Comparison of ENCODE assay signal across 20 cellular contexts in genomic region chr1:108856994-108857393, GRCh38. TPM values are rescaled to one million over a fixed set of nuclear protein-coding genes. Genes with fewer than 3 reads are reported as not detected.
A peak's percentile ranks its signal among the peaks of the same experiment; 100 is the strongest.
DNase-seq lines count a peak whose midpoint lies in the region; ATAC-seq, FAIRE-seq and TF ChIP-seq lines count a peak whose summit lies in the region.
"Had no signal": no experiment of that assay in that cellular context is flagged by ENCODE, and none has a peak within 500 bp of the region (broad histone marks: within the 10 kb centered on the region; RNA-seq: fewer than 3 reads in every experiment).

Gene AKNAD1 (minus strand): TSS chr1:108857094. CDS start chr1:108852664, 4,430 bp downstream.

- H3K4me1 ChIP-seq in neural progenitor cell, result peaks cover 6% of the 10 kb centered on the region
- H3K4me1 ChIP-seq: A549, Caco-2 had no signal

- DNase-seq in T-helper 1 cell (no peak), bronchial epithelial cell (ENCODE audit: low read depth) (no peak), neural progenitor cell (ENCODE audit: low spot score) (no peak)
- DNase-seq in activated CD8-positive, alpha-beta memory T cell treated with anti-CD3 and anti-CD28 coated beads, Interleukin-2, amount 50 U/mL, for 4 hours, result no peak
- no peak for DNase-seq in activated effector memory CD4-positive, alpha-beta T cell treated with anti-CD3 and anti-CD28 coated beads, Interleukin-2, amount 50 U/mL, for 16 hours
- DNase-seq: AML-193; Caco-2; CD4-positive, alpha-beta T cell; GOT3; H7 had no signal

- no peak within 1 kb of the TSS for H3K4me3 Mint-ChIP-seq in T-helper 1 cell treated with Interleukin-12 subunit alpha and Interleukin-12 subunit beta and Interleukin-4 antibody, amounts not matched to agents 30 μg/mL and 1 μg/mL, for 36 hours
- H3K4me3 Mint-ChIP-seq in neural progenitor cell, result no peak within 1 kb of the TSS
- H3K4me3 Mint-ChIP-seq: CD4-positive, alpha-beta T cell had no signal

- H3K9ac ChIP-seq in neural progenitor cell, result no peak within 1 kb of the TSS

- H3K79me2 ChIP-seq in neural progenitor cell (ENCODE audit: low read depth), result no peaks in the 10 kb centered on the region

- no peaks in the 10 kb centered on the region for H3K36me3 ChIP-seq in bronchial epithelial cell (ENCODE audit: control insufficient read depth, insufficient read depth, low read length)
- no peaks in the 10 kb centered on the region for H3K36me3 ChIP-seq in neural progenitor cell

- H3K4me3 ChIP-seq in bronchial epithelial cell (ENCODE audit: low read depth, low read length) (no peak within 1 kb of the TSS), neural progenitor cell (no peak within 1 kb of the TSS)
- H3K4me3 ChIP-seq: A549 had no signal

- H3K27me3 Mint-ChIP-seq in T-helper 1 cell treated with Interleukin-12 subunit alpha and Interleukin-12 subunit beta and Interleukin-4 antibody, amounts not matched to agents 30 μg/mL and 1 μg/mL, for 36 hours (ENCODE audit: low read depth), result peaks cover 32% of the 10 kb centered on the region
- no peaks in the 10 kb centered on the region for H3K27me3 Mint-ChIP-seq in neural progenitor cell (ENCODE audit: insufficient read depth, low read depth)

- no peaks in the 10 kb centered on the region for H3K36me3 Mint-ChIP-seq in T-helper 1 cell treated with Interleukin-12 subunit alpha and Interleukin-12 subunit beta and Interleukin-4 antibody, amounts not matched to agents 30 μg/mL and 1 μg/mL, for 36 hours (ENCODE audit: low read depth)
- no peaks in the 10 kb centered on the region for H3K36me3 Mint-ChIP-seq in neural progenitor cell

- FAIRE-seq in bronchial epithelial cell (lab: Jason Lieb, UNC), result peak; percentile 13
- FAIRE-seq: A549, D721Med, G401.6, GM12891, GM19239, HTR-8/SVneo had no signal

- no peak within 1 kb of the TSS for H3K27ac ChIP-seq in neural progenitor cell
- H3K27ac ChIP-seq: 22Rv1, A549, C4-2B had no signal

- TF ChIP-seq CTCF in bronchial epithelial cell (IDR thresholded peaks at IDR 0.05; ENCODE audit: insufficient read depth, low read length, severe bottlenecking), result no peak
- no peak for TF ChIP-seq CTCF in neural progenitor cell (IDR thresholded peaks at IDR 0.05)

- H3K4me2 ChIP-seq in neural progenitor cell, result no peak within 1 kb of the TSS
- H3K4me2 ChIP-seq: A549 had no signal

- peaks cover 5% of the 10 kb centered on the region for H3F3A ChIP-seq in neural progenitor cell (ENCODE audit: low read depth)

- peak within 1 kb of the TSS; percentile 20 for H2AFZ ChIP-seq in neural progenitor cell (replicated peaks)

- H3K27ac Mint-ChIP-seq in T-helper 1 cell treated with Interleukin-12 subunit alpha and Interleukin-12 subunit beta and Interleukin-4 antibody, amounts not matched to agents 30 μg/mL and 1 μg/mL, for 36 hours, result peak within 1 kb of the TSS; percentile 21
- H3K27ac Mint-ChIP-seq in neural progenitor cell, result no peak within 1 kb of the TSS
- H3K27ac Mint-ChIP-seq: CD4-positive, alpha-beta T cell had no signal

- ATAC-seq in GM19351 (IDR thresholded peaks at IDR 0.05; ENCODE audit: unreplicated experiment), result no peak
- ATAC-seq: A549 had no signal

- peaks cover 11% of the 10 kb centered on the region for H3K4me1 Mint-ChIP-seq in T-helper 1 cell treated with Interleukin-12 subunit alpha and Interleukin-12 subunit beta and Interleukin-4 antibody, amounts not matched to agents 30 μg/mL and 1 μg/mL, for 36 hours (ENCODE audit: low read depth)
- H3K4me1 Mint-ChIP-seq in neural progenitor cell, result peaks cover 13% of the 10 kb centered on the region

- no peaks in the 10 kb centered on the region for H3K9me3 ChIP-seq in neural progenitor cell (ENCODE audit: low read depth)
- H3K9me3 ChIP-seq: A549, Caco-2 had no signal

- no peaks in the 10 kb centered on the region for H4K20me1 ChIP-seq in neural progenitor cell (ENCODE audit: low read depth)

- H3K27me3 ChIP-seq in bronchial epithelial cell (ENCODE audit: control insufficient read depth, insufficient read depth, low read length), result no peaks in the 10 kb centered on the region
- H3K27me3 ChIP-seq in neural progenitor cell, result no peaks in the 10 kb centered on the region

- H3K9me3 Mint-ChIP-seq in T-helper 1 cell treated with Interleukin-12 subunit alpha and Interleukin-12 subunit beta and Interleukin-4 antibody, amounts not matched to agents 30 μg/mL and 1 μg/mL, for 36 hours, result no peaks in the 10 kb centered on the region
- no peaks in the 10 kb centered on the region for H3K9me3 Mint-ChIP-seq in neural progenitor cell
- H3K9me3 Mint-ChIP-seq: CD4-positive, alpha-beta T cell had no signal

RNA-seq across cellular contexts. Expression of gene AKNAD1, which starts in this region (rescaled TPM):
- 0.26 TPM in 1 of 2 replicates, not detected in the other for total RNA-seq in bronchial epithelial cell
- not detected in 2 replicates for total RNA-seq in neural progenitor cell (ENCODE audit: low replicate concordance)
- total RNA-seq: Caco-2; CD4-positive, alpha-beta T cell; H7 had no signal
